1 cellular context compared by ENCODE assay signal in the genomic region with DNA sequence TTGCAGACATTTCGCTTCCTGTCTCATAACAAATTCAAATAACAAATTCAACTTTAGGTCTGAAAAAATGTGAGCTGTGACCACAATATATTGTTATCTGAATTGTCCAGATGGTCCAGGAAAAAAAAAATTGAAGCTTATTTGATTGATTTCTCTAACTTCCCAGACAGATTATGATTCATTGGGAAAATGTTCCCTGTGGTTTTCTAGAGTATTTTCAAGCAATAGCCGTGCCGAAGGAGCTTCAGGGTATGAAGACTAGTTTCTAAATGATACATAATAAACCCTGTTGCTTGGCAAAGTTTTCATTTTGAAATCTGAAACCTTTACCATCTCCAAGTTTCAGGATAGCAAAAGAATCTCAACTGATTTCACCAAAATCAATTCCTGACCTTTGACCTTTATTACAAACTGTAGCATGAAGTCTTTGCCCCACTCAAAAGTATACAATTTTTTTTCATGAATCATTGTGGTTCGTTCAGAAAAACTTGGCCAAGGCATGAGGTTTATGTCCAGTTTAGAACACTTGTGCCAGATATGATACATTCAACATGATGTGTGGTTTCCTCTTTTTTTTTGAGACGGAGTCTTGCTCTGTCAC.
TF ChIP-seq lines count a peak whose summit lies in the region.

No MANE protein-coding gene starts in this region.

TF ChIP-seq in GM12878, 131 proteins besides CTCF, POLR2A, EP300 and RAD21 (continued from another document):
- TF ChIP-seq, protein P1, sequence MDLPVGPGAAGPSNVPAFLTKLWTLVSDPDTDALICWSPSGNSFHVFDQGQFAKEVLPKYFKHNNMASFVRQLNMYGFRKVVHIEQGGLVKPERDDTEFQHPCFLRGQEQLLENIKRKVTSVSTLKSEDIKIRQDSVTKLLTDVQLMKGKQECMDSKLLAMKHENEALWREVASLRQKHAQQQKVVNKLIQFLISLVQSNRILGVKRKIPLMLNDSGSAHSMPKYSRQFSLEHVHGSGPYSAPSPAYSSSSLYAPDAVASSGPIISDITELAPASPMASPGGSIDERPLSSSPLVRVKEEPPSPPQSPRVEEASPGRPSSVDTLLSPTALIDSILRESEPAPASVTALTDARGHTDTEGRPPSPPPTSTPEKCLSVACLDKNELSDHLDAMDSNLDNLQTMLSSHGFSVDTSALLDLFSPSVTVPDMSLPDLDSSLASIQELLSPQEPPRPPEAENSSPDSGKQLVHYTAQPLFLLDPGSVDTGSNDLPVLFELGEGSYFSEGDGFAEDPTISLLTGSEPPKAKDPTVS (IDR thresholded peaks at IDR 0.05; ENCODE audit: low read depth, low read length) = no peak
- TF ChIP-seq LARP7 (IDR thresholded peaks at IDR 0.05) (no peak), MEF2B (IDR thresholded peaks at IDR 0.05; ENCODE audit: partially characterized antibody, poor library complexity, severe bottlenecking) (no peak), GABPA (IDR thresholded peaks at IDR 0.05; ENCODE audit: low read depth) (no peak), STAT1 (conservative IDR thresholded peaks at IDR 0.05) (no peak), ZNF217 (IDR thresholded peaks at IDR 0.05) (no peak)
- TF ChIP-seq, protein P2, sequence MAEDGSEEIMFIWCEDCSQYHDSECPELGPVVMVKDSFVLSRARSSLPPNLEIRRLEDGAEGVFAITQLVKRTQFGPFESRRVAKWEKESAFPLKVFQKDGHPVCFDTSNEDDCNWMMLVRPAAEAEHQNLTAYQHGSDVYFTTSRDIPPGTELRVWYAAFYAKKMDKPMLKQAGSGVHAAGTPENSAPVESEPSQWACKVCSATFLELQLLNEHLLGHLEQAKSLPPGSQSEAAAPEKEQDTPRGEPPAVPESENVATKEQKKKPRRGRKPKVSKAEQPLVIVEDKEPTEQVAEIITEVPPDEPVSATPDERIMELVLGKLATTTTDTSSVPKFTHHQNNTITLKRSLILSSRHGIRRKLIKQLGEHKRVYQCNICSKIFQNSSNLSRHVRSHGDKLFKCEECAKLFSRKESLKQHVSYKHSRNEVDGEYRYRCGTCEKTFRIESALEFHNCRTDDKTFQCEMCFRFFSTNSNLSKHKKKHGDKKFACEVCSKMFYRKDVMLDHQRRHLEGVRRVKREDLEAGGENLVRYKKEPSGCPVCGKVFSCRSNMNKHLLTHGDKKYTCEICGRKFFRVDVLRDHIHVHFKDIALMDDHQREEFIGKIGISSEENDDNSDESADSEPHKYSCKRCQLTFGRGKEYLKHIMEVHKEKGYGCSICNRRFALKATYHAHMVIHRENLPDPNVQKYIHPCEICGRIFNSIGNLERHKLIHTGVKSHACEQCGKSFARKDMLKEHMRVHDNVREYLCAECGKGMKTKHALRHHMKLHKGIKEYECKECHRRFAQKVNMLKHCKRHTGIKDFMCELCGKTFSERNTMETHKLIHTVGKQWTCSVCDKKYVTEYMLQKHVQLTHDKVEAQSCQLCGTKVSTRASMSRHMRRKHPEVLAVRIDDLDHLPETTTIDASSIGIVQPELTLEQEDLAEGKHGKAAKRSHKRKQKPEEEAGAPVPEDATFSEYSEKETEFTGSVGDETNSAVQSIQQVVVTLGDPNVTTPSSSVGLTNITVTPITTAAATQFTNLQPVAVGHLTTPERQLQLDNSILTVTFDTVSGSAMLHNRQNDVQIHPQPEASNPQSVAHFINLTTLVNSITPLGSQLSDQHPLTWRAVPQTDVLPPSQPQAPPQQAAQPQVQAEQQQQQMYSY (CRISPR knock-in tag; IDR thresholded peaks at IDR 0.05) = no peak
